ENCODE assay signal across 25 cellular contexts in genomic region chr1:53563609-53564008, GRCh38.
"Had no signal": no experiment of that assay in that cellular context is flagged by ENCODE, and none has a peak within 500 bp of the region (broad histone marks: within the 10 kb centered on the region; RNA-seq: fewer than 3 reads in every experiment).

No MANE protein-coding gene starts in this region.

- H3K27me3 ChIP-seq: ascending aorta, cardiac muscle cell had no signal

- ATAC-seq: activated CD4-positive, alpha-beta T cell treated with anti-CD3 and anti-CD28 coated beads for 36 hours; activated CD8-positive, alpha-beta memory T cell treated with anti-CD3 and anti-CD28 coated beads, Interleukin-2, amount 10 ng/mL, durations not matched to agents 7 days and 5 days; activated CD8-positive, alpha-beta T cell treated with anti-CD3 and anti-CD28 coated beads, Interleukin-2, amount 10 ng/mL, durations not matched to agents 7 days and 5 days; activated naive CD8-positive, alpha-beta T cell treated with anti-CD3 and anti-CD28 coated beads, Interleukin-2, amount 50 U/mL, for 24 hours had no signal

- H3K4me1 ChIP-seq: ascending aorta had no signal

- DNase-seq: activated B cell treated with CpG ODN at 0.5 μM for 24 hours; activated CD4-positive, alpha-beta memory T cell treated with anti-CD3 and anti-CD28 coated beads, Interleukin-2, amount 10 ng/mL, durations not matched to agents 7 days and 5 days; activated CD4-positive, alpha-beta T cell treated with anti-CD3 and anti-CD28 coated beads for 36 hours; activated CD4-positive, alpha-beta T cell treated with anti-CD3 and anti-CD28 coated beads for 48 hours; activated CD4-positive, alpha-beta T cell treated with anti-CD3 and anti-CD28 coated beads, Interleukin-2, amount 10 ng/mL, durations not matched to agents 7 days and 5 days; activated CD4-positive, alpha-beta T cell treated with anti-CD3 and anti-CD28 coated beads, Interleukin-2, amount 50 U/mL, for 48 hours; activated CD4-positive, CD25-positive, alpha-beta regulatory T cell treated with anti-CD3 and anti-CD28 coated beads, Interleukin-2, amount 50 U/mL, for 72 hours; activated CD8-positive, alpha-beta memory T cell treated with anti-CD3 and anti-CD28 coated beads for 24 hours; activated CD8-positive, alpha-beta memory T cell treated with anti-CD3 and anti-CD28 coated beads, Interleukin-2, amount 10 ng/mL, durations not matched to agents 7 days and 5 days; activated CD8-positive, alpha-beta memory T cell treated with anti-CD3 and anti-CD28 coated beads, Interleukin-2, amount 50 U/mL, for 48 hours; activated CD8-positive, alpha-beta T cell treated with anti-CD3 and anti-CD28 coated beads, Interleukin-2, amount 10 ng/mL, durations not matched to agents 7 days and 5 days; activated effector memory CD4-positive, alpha-beta T cell treated with Interleukin-2 at 50 U/mL for 16 hours; activated gamma-delta T cell; activated naive CD4-positive, alpha-beta T cell treated with anti-CD3 and anti-CD28 coated beads, Interleukin-2, amount 10 ng/mL, durations not matched to agents 7 days and 5 days; activated naive CD4-positive, alpha-beta T cell treated with Interleukin-2 at 50 U/mL for 16 hours; activated naive CD8-positive, alpha-beta T cell treated with anti-CD3 and anti-CD28 coated beads, Interleukin-2, amount 10 ng/mL, durations not matched to agents 7 days and 5 days; activated naive CD8-positive, alpha-beta T cell treated with anti-CD3 and anti-CD28 coated beads, Interleukin-2, amount 50 U/mL, for 24 hours; amygdala; anterior cingulate cortex; caudate nucleus; cerebellar nuclear complex; T-helper 2 cell; T-helper 9 cell had no signal

- H3K4me3 ChIP-seq: ascending aorta, cardiac muscle cell had no signal

- H3K36me3 ChIP-seq: ascending aorta, cardiac muscle cell had no signal
